Comparison of ENCODE assay signal across 1 cellular context in genomic region chr7:135980665-135981180, GRCh38.
A peak's percentile ranks its signal among the peaks of the same experiment; 100 is the strongest.
TF ChIP-seq lines count a peak whose summit lies in the region.

No MANE protein-coding gene starts in this region.

TF ChIP-seq in K562, 482 proteins besides CTCF, POLR2A, EP300 and RAD21 (continued from another document):
- TF ChIP-seq PBX2 (CRISPR knock-in tag; IDR thresholded peaks at IDR 0.05; ENCODE audit: low read depth) (no peak), PBX2 (tag; conservative IDR thresholded peaks at IDR 0.05; ENCODE audit: low read depth) (peak; percentile 65), ZNF740 (CRISPR knock-in tag; IDR thresholded peaks at IDR 0.05) (no peak), ZNF740 (tag; IDR thresholded peaks at IDR 0.05) (no peak), TCF7 (IDR thresholded peaks at IDR 0.05; ENCODE audit: borderline replicate concordance) (no peak), ZFP30 (CRISPR knock-in tag; IDR thresholded peaks at IDR 0.05; ENCODE audit: borderline replicate concordance) (no peak), ELK1 (CRISPR knock-in tag; IDR thresholded peaks at IDR 0.05) (no peak), ZSCAN29 (IDR thresholded peaks at IDR 0.05) (no peak), ARHGAP35 (IDR thresholded peaks at IDR 0.05; ENCODE audit: partially characterized antibody) (no peak), PHF8 (IDR thresholded peaks at IDR 0.05; ENCODE audit: borderline replicate concordance, low read length) (no peak), BCLAF1 (IDR thresholded peaks at IDR 0.05; ENCODE audit: borderline replicate concordance in 1 of 2, control insufficient read depth in 1 of 2, low read depth in 2 of 2, low read length in 1 of 2) (no peak), POLR2AphosphoS5 (IDR thresholded peaks at IDR 0.05; ENCODE audit: control insufficient read depth, insufficient read depth, low read depth, low read length) (no peak), AFF1 (IDR thresholded peaks at IDR 0.05; ENCODE audit: low read depth in 1 of 2, partially characterized antibody in 2 of 2) (no peak), MED1 (CRISPR knock-in tag; IDR thresholded peaks at IDR 0.05; ENCODE audit: borderline replicate concordance) (no peak), ZBTB12 (CRISPR knock-in tag; IDR thresholded peaks at IDR 0.05) (no peak), GABPB1 (CRISPR knock-in tag; IDR thresholded peaks at IDR 0.05) (0 out of 2 replicates have a peak, but pooled peaks have one; percentile 3), SMAD3 (CRISPR knock-in tag; conservative IDR thresholded peaks at IDR 0.05) (no peak)
